ENCODE assay signal across 21 cellular contexts in genomic region chr7:45969940-45970339, GRCh38.
"Had no signal": no experiment of that assay in that cellular context is flagged by ENCODE, and none has a peak within 500 bp of the region (broad histone marks: within the 10 kb centered on the region; RNA-seq: fewer than 3 reads in every experiment).

No MANE protein-coding gene starts in this region.

- H3K27me3 ChIP-seq: brain microvascular endothelial cell, heart left ventricle, right lobe of liver, testis had no signal

- H3K4me1 ChIP-seq: right lobe of liver had no signal

- H3K4me1 Mint-ChIP-seq: activated naive CD4-positive, alpha-beta T cell treated with anti-CD3 and anti-CD28 coated beads, Interleukin-2, amount 50 U/mL, for 24 hours had no signal

- H3K4me3 ChIP-seq: heart left ventricle, right lobe of liver, testis had no signal

- H3K36me3 ChIP-seq: brain microvascular endothelial cell, heart left ventricle, right lobe of liver had no signal

- H3K27me3 Mint-ChIP-seq: activated CD4-positive, alpha-beta memory T cell treated with anti-CD3 and anti-CD28 coated beads for 36 hours; activated naive CD4-positive, alpha-beta T cell treated with anti-CD3 and anti-CD28 coated beads, Interleukin-2, amount 50 U/mL, for 24 hours had no signal

- ATAC-seq: heart left ventricle, left cardiac atrium, right lobe of liver, WTC11 had no signal

- H3K9me3 Mint-ChIP-seq: activated CD4-positive, alpha-beta memory T cell treated with anti-CD3 and anti-CD28 coated beads for 36 hours; activated naive CD4-positive, alpha-beta T cell treated with anti-CD3 and anti-CD28 coated beads, Interleukin-2, amount 50 U/mL, for 24 hours; natural killer cell treated with Interleukin-12 subunit alpha and Interleukin-12 subunit beta and Interleukin-15 and Interleukin-18, amount 100 ng/mL, for 72 hours; WTC11 had no signal

- H3K36me3 Mint-ChIP-seq: activated CD4-positive, alpha-beta memory T cell treated with anti-CD3 and anti-CD28 coated beads for 36 hours; natural killer cell treated with Interleukin-12 subunit alpha and Interleukin-12 subunit beta and Interleukin-15 and Interleukin-18, amount 100 ng/mL, for 72 hours; WTC11 had no signal

- DNase-seq: activated CD4-positive, alpha-beta memory T cell treated with anti-CD3 and anti-CD28 coated beads for 36 hours; activated CD4-positive, alpha-beta T cell treated with anti-CD3 and anti-CD28 coated beads for 4 hours; activated gamma-delta T cell; activated T-cell treated with anti-CD3 and anti-CD28 coated beads for 4 hours; anterior cingulate cortex; brain microvascular endothelial cell; caudate nucleus; heart left ventricle; islet precursor cell; left cardiac atrium; nucleus accumbens; right lobe of liver; stimulated activated CD4-positive, alpha-beta T cell treated with anti-CD3 and anti-CD28 coated beads, Interleukin-2, amount 100 ng/mL, for 48 hours; stimulated activated CD8-positive, alpha-beta memory T cell treated with anti-CD3 and anti-CD28 coated beads, Interleukin-4, amount 100 ng/mL, for 48 hours; stimulated activated naive CD4-positive, alpha-beta T cell; T1000; testis had no signal

- H3K27ac ChIP-seq: brain microvascular endothelial cell, epithelial cell of prostate, heart left ventricle, right lobe of liver, testis had no signal

- H3K9me3 ChIP-seq: heart left ventricle, right lobe of liver, testis had no signal

- H3K4me3 Mint-ChIP-seq: activated CD4-positive, alpha-beta memory T cell treated with anti-CD3 and anti-CD28 coated beads for 36 hours; activated naive CD4-positive, alpha-beta T cell treated with anti-CD3 and anti-CD28 coated beads, Interleukin-2, amount 50 U/mL, for 24 hours; natural killer cell treated with Interleukin-12 subunit alpha and Interleukin-12 subunit beta and Interleukin-15 and Interleukin-18, amount 100 ng/mL, for 72 hours; WTC11 had no signal

- H3K27ac Mint-ChIP-seq: activated CD4-positive, alpha-beta memory T cell treated with anti-CD3 and anti-CD28 coated beads for 36 hours; activated naive CD4-positive, alpha-beta T cell treated with anti-CD3 and anti-CD28 coated beads, Interleukin-2, amount 50 U/mL, for 24 hours; natural killer cell treated with Interleukin-12 subunit alpha and Interleukin-12 subunit beta and Interleukin-15 and Interleukin-18, amount 100 ng/mL, for 72 hours; WTC11 had no signal
